Comparison of ENCODE assay signal across 22 cellular contexts in genomic region chr2:2912731-2913130, GRCh38.
"Had no signal": no experiment of that assay in that cellular context is flagged by ENCODE, and none has a peak within 500 bp of the region (broad histone marks: within the 10 kb centered on the region; RNA-seq: fewer than 3 reads in every experiment).

No MANE protein-coding gene starts in this region.

- H3K4me2 ChIP-seq: KMS-11 had no signal

- H3K9ac ChIP-seq: KMS-11 had no signal

- ATAC-seq: Panc1, PC-3, SK-N-SH treated with all-trans-retinoic acid at 6 μM for 48 hours had no signal

- H3K27ac ChIP-seq: KMS-11, RWPE1 had no signal

- DNase-seq: IMR-90; Kasumi-1; MM.1S; NCI-H1092 treated with DMSO at 0.1 percent for 48 hours; NCI-H1436; NCI-H187; NCI-H2029; NCI-H2081 treated with DMSO at 0.1 percent for 48 hours; NCI-H2171; NCI-H226; NCI-H446; NCI-H510A; NCI-H524 treated with DMSO at 0.1 percent for 48 hours; NCI-H69; NCI-H774; NK-92 treated with Interleukin-12 subunit alpha and Interleukin-12 subunit beta, amount 100 ng/mL, for 24 hours; PC-3; SHP77 had no signal
